Comparison of ENCODE assay signal across 1 cellular context in the genomic region with DNA sequence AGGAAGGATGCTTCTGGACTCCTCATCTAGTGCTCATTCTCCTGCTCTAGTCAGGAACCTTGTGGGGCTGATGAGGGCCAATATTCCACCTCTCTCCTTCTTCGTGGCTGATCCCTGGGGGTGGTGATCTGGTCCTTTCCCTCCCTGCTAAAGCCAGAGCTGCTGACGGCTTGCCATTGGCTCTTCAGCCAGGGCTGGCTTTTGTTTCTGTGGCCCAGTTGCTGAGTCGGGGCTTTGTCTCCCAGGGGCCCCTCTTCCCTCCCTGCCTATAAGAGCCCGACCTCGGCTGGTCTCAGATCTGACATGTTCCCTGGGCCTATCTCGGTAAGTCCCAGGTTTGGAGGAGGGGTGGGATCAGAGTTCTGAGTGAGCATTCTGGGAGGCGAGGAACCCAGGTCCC.
TF ChIP-seq lines count a peak whose summit lies in the region.

TSS of gene CRYBA4 (plus strand) at position 301 of the 400 bp plus-strand sequence. CDS start 634 bp downstream, outside the sequence.

TF ChIP-seq in GM23338, 12 proteins besides CTCF, POLR2A, EP300 and RAD21 (continued from another document):
- TF ChIP-seq, protein P1, sequence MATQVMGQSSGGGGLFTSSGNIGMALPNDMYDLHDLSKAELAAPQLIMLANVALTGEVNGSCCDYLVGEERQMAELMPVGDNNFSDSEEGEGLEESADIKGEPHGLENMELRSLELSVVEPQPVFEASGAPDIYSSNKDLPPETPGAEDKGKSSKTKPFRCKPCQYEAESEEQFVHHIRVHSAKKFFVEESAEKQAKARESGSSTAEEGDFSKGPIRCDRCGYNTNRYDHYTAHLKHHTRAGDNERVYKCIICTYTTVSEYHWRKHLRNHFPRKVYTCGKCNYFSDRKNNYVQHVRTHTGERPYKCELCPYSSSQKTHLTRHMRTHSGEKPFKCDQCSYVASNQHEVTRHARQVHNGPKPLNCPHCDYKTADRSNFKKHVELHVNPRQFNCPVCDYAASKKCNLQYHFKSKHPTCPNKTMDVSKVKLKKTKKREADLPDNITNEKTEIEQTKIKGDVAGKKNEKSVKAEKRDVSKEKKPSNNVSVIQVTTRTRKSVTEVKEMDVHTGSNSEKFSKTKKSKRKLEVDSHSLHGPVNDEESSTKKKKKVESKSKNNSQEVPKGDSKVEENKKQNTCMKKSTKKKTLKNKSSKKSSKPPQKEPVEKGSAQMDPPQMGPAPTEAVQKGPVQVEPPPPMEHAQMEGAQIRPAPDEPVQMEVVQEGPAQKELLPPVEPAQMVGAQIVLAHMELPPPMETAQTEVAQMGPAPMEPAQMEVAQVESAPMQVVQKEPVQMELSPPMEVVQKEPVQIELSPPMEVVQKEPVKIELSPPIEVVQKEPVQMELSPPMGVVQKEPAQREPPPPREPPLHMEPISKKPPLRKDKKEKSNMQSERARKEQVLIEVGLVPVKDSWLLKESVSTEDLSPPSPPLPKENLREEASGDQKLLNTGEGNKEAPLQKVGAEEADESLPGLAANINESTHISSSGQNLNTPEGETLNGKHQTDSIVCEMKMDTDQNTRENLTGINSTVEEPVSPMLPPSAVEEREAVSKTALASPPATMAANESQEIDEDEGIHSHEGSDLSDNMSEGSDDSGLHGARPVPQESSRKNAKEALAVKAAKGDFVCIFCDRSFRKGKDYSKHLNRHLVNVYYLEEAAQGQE (IDR thresholded peaks at IDR 0.05; ENCODE audit: unreplicated experiment) = no peak
- TF ChIP-seq ZNF331 (CRISPR knock-in tag; IDR thresholded peaks at IDR 0.05; ENCODE audit: low read depth) (no peak), POLR2AphosphoS5 (IDR thresholded peaks at IDR 0.05; ENCODE audit: low read depth) (no peak), NANOG (IDR thresholded peaks at IDR 0.05; ENCODE audit: borderline replicate concordance) (no peak), JUNB (IDR thresholded peaks at IDR 0.05; ENCODE audit: unreplicated experiment) (no peak), STAT1 (IDR thresholded peaks at IDR 0.05; ENCODE audit: unreplicated experiment) (no peak), ZNF114 (CRISPR knock-in tag; IDR thresholded peaks at IDR 0.05) (no peak)
